8 cellular contexts compared by ENCODE assay signal in the genomic region with DNA sequence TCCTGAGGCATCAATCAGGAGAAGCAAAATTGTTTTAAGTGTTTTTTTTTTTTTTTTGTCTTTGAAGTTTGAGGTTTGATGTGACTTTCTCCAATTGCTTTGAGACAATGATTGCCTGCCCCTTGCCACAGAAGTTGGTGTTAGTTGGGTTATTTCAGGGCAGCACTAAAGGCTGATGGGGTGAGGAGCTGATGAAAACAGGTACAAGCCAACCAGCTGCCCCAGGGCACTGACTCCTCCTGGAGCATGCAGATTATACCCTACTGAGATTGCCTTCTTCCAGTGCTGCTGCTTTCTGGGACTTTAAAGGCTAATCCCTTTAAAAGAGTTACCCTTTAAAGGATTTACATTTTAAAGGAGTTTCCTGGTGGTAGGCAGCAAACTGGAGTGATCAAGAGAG.
DNase-seq lines count a peak whose midpoint lies in the region; TF ChIP-seq lines count a peak whose summit lies in the region.
"Not testable (repeated sequence)": the region's sequence is repeated elsewhere in the genome, so short reads cannot be mapped to it uniquely, and the experiment has no call there.

No MANE protein-coding gene starts in this region.

- not testable (repeated sequence) for H3K9me3 ChIP-seq in A673 (ENCODE audit: low read depth, low read length, poor library complexity, severe bottlenecking); HAP-1

- intact Hi-C loops in A673 (cut with micrococcal nuclease; ENCODE audit: unreplicated experiment): not testable (repeated sequence)

- POLR2A ChIA-PET in A673 (lab: Charles Lee; ENCODE audit: low non-redundant PET): not testable (repeated sequence)

- CTCF ChIA-PET in A673 (lab: Charles Lee): not testable (repeated sequence)

- H3K36me3 ChIP-seq in A673 (ENCODE audit: insufficient read depth, low read length, poor library complexity, severe bottlenecking); HAP-1 (replicated peaks): not testable (repeated sequence)

- not testable (repeated sequence) for H3K27me3 ChIP-seq in A673 (replicated peaks; ENCODE audit: insufficient read depth, low read depth, low read length, poor library complexity); HAP-1 (ENCODE audit: low read depth)

- DNase-seq in A673 (ENCODE audit: low spot score) (peak; percentile 43), ELF-1 (ENCODE audit: low read depth, low spot score) (peak; percentile 87), HAP-1 (ENCODE audit: low spot score in 2 of 2) (peak; percentile 43 to 52), NCI-H82 treated with DMSO at 0.1 percent for 48 hours (lab: John Stamatoyannopoulos, UW; ENCODE audit: unreplicated experiment) (peak; percentile 77), ecto neural progenitor cell (ENCODE audit: low spot score) (peak; percentile 49), iPS DF 19.7 (ENCODE audit: low read depth, low spot score) (peak; percentile 40), iPS-NIHi7 (ENCODE audit: extremely low spot score) (peak; percentile 18)
- peak; percentile 14 for DNase-seq in Jurkat, Clone E6-1 (ENCODE audit: low read depth, low spot score)

- not testable (repeated sequence) for H3K4me3 ChIP-seq in A673 (ENCODE audit: low read depth, low read length, poor library complexity, severe bottlenecking); HAP-1; Jurkat, Clone E6-1 (ENCODE audit: low read length)

- not testable (repeated sequence) for TF ChIP-seq CTCF in A673 (conservative IDR thresholded peaks at IDR 0.05; ENCODE audit: low read depth, low read length)

- peaks cover 14% of the 10 kb centered on the region for H3K4me1 ChIP-seq in A673 (ENCODE audit: insufficient read depth, low read length, poor library complexity, severe bottlenecking)
- not testable (repeated sequence) for H3K4me1 ChIP-seq in HAP-1

- not testable (repeated sequence) for H3K27ac ChIP-seq in A673 (ENCODE audit: low read depth, low read length, poor library complexity, severe bottlenecking)

- in situ Hi-C loops in HAP-1 (cut with MboI; ENCODE audit: low sequenced_read_pairs): not testable (repeated sequence)

- not testable (repeated sequence) for BruUV-seq in A673 (replicated peaks; lab: Mats Ljungman, UMichigan)

Comparison
In these comparisons a context has a peak if more than half of its experiments do, and no peak if none do; other contexts are left out.
1. DNase-seq: peak in every context shown above with its lines; median percentile 87 in ELF-1; 77 in NCI-H82 treated with DMSO at 0.1 percent for 48 hours; 49 in ecto neural progenitor cell; 48 in HAP-1; 43 in A673; 40 in iPS DF 19.7; 18 in iPS-NIHi7; 14 in Jurkat, Clone E6-1.